In the genomic region with DNA sequence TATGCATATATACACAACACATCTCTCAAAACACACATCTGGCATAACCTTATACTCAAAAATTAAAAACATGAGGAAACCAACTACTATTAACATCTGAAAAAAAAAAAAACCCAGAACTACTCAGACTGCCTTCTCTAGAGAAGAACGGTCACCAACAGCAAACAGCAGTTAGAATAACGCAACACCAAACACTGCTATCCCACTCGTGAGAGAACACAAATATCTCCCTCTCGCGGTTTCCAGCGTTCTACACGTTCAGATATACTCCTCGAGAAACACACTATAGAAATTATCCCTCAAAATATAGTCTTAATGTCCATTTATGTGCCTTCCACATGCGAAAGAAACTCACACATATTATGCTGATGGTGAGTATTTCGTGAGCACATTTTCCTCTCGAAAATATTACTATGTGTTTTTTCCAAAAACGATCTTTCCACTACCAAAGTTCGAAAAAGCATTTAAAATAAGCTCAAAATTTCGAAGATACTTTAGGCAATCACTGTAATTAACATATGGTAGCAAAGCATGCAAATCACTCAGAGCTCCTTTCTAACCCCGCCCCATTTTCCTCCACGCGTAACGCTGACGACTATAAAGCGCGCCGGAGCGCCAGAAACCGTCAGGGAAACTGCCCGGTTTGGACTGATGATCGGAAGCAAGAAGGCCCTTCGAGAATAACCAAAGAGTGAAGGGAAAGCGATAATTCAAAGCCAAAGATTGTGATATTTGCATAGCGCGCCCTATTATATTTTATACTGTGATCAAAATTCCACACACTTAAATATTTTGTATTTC, we compare ENCODE assay signal across 1 cellular context.
TF ChIP-seq lines count a peak whose summit lies in the region.

No MANE protein-coding gene starts in this region.

TF ChIP-seq in HepG2, 621 proteins besides CTCF, POLR2A, EP300 and RAD21 (continued from another document and continues in another):
- no peak for TF ChIP-seq CAMTA2 (CRISPR knock-in tag; IDR thresholded peaks at IDR 0.05; ENCODE audit: borderline replicate concordance)
- peak; percentile 79; the same call in 1 of the 2 replicates for TF ChIP-seq FLYWCH1 (CRISPR knock-in tag; IDR thresholded peaks at IDR 0.05)
- TF ChIP-seq MLXIP (CRISPR knock-in tag; IDR thresholded peaks at IDR 0.05; ENCODE audit: borderline replicate concordance), result peak; percentile 81; the same call in 1 of the 2 replicates
- TF ChIP-seq ZNF17 (CRISPR knock-in tag; IDR thresholded peaks at IDR 0.05), result 0 out of 2 replicates have a peak, but pooled peaks have one; percentile 55
- TF ChIP-seq, protein P1, sequence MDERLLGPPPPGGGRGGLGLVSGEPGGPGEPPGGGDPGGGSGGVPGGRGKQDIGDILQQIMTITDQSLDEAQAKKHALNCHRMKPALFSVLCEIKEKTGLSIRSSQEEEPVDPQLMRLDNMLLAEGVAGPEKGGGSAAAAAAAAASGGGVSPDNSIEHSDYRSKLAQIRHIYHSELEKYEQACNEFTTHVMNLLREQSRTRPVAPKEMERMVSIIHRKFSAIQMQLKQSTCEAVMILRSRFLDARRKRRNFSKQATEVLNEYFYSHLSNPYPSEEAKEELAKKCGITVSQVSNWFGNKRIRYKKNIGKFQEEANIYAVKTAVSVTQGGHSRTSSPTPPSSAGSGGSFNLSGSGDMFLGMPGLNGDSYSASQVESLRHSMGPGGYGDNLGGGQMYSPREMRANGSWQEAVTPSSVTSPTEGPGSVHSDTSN (CRISPR knock-in tag; IDR thresholded peaks at IDR 0.05), result no peak
- TF ChIP-seq, protein P2, sequence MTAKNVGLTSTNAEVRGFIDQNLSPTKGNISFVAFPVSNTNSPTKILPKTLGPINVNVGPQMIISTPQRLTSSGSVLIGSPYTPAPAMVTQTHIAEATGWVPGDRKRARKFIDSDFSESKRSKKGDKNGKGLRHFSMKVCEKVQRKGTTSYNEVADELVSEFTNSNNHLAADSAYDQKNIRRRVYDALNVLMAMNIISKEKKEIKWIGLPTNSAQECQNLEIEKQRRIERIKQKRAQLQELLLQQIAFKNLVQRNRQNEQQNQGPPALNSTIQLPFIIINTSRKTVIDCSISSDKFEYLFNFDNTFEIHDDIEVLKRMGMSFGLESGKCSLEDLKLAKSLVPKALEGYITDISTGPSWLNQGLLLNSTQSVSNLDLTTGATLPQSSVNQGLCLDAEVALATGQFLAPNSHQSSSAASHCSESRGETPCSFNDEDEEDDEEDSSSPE (CRISPR knock-in tag; IDR thresholded peaks at IDR 0.05), result peak; percentile 78
- TF ChIP-seq RFXANK (CRISPR knock-in tag; IDR thresholded peaks at IDR 0.05), result peak; percentile 96
- TF ChIP-seq TOPORS (CRISPR knock-in tag; IDR thresholded peaks at IDR 0.05), result no peak
- TF ChIP-seq ZSCAN29 (CRISPR knock-in tag; conservative IDR thresholded peaks at IDR 0.05), result peak; percentile 95
- TF ChIP-seq REL (CRISPR knock-in tag; conservative IDR thresholded peaks at IDR 0.05), result peak; percentile 95
- no peak; the same call in none of the 2 replicates for TF ChIP-seq ZNF3 (CRISPR knock-in tag; IDR thresholded peaks at IDR 0.05)
- TF ChIP-seq, protein P3, sequence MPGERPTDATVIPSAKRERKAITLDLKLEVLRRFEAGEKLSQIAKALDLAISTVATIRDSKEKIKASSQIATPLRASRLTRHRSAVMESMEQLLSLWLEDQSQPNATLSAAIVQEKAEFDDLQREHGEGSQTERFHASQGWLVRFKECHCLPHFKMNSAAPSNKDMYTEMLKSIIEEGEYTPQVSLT (CRISPR knock-in tag; IDR thresholded peaks at IDR 0.05; ENCODE audit: borderline replicate concordance, low read depth), result no peak; the same call in 1 of the 2 replicates
- peak; percentile 71; the same call in 1 of the 2 replicates for TF ChIP-seq ETV5 (CRISPR knock-in tag; IDR thresholded peaks at IDR 0.05; ENCODE audit: borderline replicate concordance)
- no peak for TF ChIP-seq SOX6 (IDR thresholded peaks at IDR 0.05)
- TF ChIP-seq SOX6 (CRISPR knock-in tag; IDR thresholded peaks at IDR 0.05), result peak; percentile 80
- TF ChIP-seq, protein P4, sequence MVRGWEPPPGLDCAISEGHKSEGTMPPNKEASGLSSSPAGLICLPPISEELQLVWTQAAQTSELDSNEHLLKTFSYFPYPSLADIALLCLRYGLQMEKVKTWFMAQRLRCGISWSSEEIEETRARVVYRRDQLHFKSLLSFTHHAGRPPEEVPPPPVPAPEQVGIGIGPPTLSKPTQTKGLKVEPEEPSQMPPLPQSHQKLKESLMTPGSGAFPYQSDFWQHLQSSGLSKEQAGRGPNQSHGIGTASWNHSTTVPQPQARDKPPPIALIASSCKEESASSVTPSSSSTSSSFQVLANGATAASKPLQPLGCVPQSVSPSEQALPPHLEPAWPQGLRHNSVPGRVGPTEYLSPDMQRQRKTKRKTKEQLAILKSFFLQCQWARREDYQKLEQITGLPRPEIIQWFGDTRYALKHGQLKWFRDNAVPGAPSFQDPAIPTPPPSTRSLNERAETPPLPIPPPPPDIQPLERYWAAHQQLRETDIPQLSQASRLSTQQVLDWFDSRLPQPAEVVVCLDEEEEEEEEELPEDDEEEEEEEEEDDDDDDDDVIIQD (CRISPR knock-in tag; IDR thresholded peaks at IDR 0.05; ENCODE audit: low read depth), result peak; percentile 44; the same call in 1 of the 2 replicates
- no peak for TF ChIP-seq TCF12 (IDR thresholded peaks at IDR 0.05)
- no peak for TF ChIP-seq TCF12 (CRISPR knock-in tag; IDR thresholded peaks at IDR 0.05)
- TF ChIP-seq HMGXB3 (CRISPR knock-in tag; IDR thresholded peaks at IDR 0.05; ENCODE audit: borderline replicate concordance), result peak; percentile 85; the same call in 1 of the 2 replicates
- peak; percentile 85 for TF ChIP-seq HOXA7 (CRISPR knock-in tag; IDR thresholded peaks at IDR 0.05)
- TF ChIP-seq ZNF235 (CRISPR knock-in tag; IDR thresholded peaks at IDR 0.05; ENCODE audit: borderline replicate concordance), result no peak
- peak; percentile 95; the same call in 1 of the 2 replicates for TF ChIP-seq JDP2 (CRISPR knock-in tag; IDR thresholded peaks at IDR 0.05; ENCODE audit: borderline replicate concordance)
- no peak for TF ChIP-seq ZNF484 (CRISPR knock-in tag; IDR thresholded peaks at IDR 0.05; ENCODE audit: borderline replicate concordance, low read depth)
- TF ChIP-seq SP4 (CRISPR knock-in tag; IDR thresholded peaks at IDR 0.05), result peak; percentile 41; the same call in 1 of the 2 replicates
- peak; percentile 76 for TF ChIP-seq TARDBP (CRISPR knock-in tag; IDR thresholded peaks at IDR 0.05)
- TF ChIP-seq, protein P5, sequence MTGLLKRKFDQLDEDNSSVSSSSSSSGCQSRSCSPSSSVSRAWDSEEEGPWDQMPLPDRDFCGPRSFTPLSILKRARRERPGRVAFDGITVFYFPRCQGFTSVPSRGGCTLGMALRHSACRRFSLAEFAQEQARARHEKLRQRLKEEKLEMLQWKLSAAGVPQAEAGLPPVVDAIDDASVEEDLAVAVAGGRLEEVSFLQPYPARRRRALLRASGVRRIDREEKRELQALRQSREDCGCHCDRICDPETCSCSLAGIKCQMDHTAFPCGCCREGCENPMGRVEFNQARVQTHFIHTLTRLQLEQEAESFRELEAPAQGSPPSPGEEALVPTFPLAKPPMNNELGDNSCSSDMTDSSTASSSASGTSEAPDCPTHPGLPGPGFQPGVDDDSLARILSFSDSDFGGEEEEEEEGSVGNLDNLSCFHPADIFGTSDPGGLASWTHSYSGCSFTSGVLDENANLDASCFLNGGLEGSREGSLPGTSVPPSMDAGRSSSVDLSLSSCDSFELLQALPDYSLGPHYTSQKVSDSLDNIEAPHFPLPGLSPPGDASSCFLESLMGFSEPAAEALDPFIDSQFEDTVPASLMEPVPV (CRISPR knock-in tag; IDR thresholded peaks at IDR 0.05), result peak; percentile 29; the same call in 1 of the 2 replicates
- peak; percentile 73; the same call in 1 of the 2 replicates for TF ChIP-seq ZHX2 (IDR thresholded peaks at IDR 0.05; ENCODE audit: low read depth)
- TF ChIP-seq ZHX2 (CRISPR knock-in tag; IDR thresholded peaks at IDR 0.05; ENCODE audit: borderline replicate concordance), result peak; percentile 92
- TF ChIP-seq, protein P6, sequence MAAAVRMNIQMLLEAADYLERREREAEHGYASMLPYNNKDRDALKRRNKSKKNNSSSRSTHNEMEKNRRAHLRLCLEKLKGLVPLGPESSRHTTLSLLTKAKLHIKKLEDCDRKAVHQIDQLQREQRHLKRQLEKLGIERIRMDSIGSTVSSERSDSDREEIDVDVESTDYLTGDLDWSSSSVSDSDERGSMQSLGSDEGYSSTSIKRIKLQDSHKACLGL (CRISPR knock-in tag; IDR thresholded peaks at IDR 0.05), result no peak; the same call in 1 of the 2 replicates
- peak; percentile 93 for TF ChIP-seq ERF (CRISPR knock-in tag; IDR thresholded peaks at IDR 0.05)
- no peak for TF ChIP-seq CCAR2 (optimal IDR thresholded peaks at IDR 0.05; ENCODE audit: low read depth, low read length)
- peak; percentile 96 for TF ChIP-seq KLF6 (CRISPR knock-in tag; IDR thresholded peaks at IDR 0.05)
- TF ChIP-seq ZNF337 (CRISPR knock-in tag; IDR thresholded peaks at IDR 0.05; ENCODE audit: borderline replicate concordance, low read depth), result no peak
